15 cellular contexts compared by ENCODE assay signal in genomic region chr2:97741686-97742085, GRCh38. TPM values are rescaled to one million over a fixed set of nuclear protein-coding genes. Genes with fewer than 3 reads are reported as not detected.
DNase-seq lines count a peak whose midpoint lies in the region; ATAC-seq lines count a peak whose summit lies in the region.
"Had no signal": no experiment of that assay in that cellular context is flagged by ENCODE, and none has a peak within 500 bp of the region (broad histone marks: within the 10 kb centered on the region; RNA-seq: fewer than 3 reads in every experiment).

No MANE protein-coding gene starts in this region.

- ATAC-seq in T-cell (replicated peaks in 1 of 4): no peak
- no peak for ATAC-seq in activated naive CD8-positive, alpha-beta T cell treated with anti-CD3 and anti-CD28 coated beads, Interleukin-2, amount 50 U/mL, for 24 hours
- ATAC-seq: left lung had no signal

- no peak for DNase-seq in activated naive CD4-positive, alpha-beta T cell treated with anti-CD3 and anti-CD28 coated beads for 36 hours
- DNase-seq in activated naive CD4-positive, alpha-beta T cell treated with Interleukin-2 at 50 U/mL for 16 hours: no peak
- DNase-seq in T-cell (no peak), posterior vena cava (ENCODE audit: low spot score) (peak; percentile 40), NCI-H2081 (lab: John Stamatoyannopoulos, UW) (no peak), AG08395 (ENCODE audit: low spot score) (no peak)
- no peak for DNase-seq in activated naive CD8-positive, alpha-beta T cell treated with anti-CD3 and anti-CD28 coated beads, Interleukin-2, amount 50 U/mL, for 24 hours
- no peak for DNase-seq in activated CD4-positive, CD25-positive, alpha-beta regulatory T cell (lab: John Stamatoyannopoulos, UW)
- DNase-seq: adrenal gland; Calu3; H7; NCI-H1694 treated with DMSO at 0.1 percent for 48 hours; stimulated activated CD4-positive, alpha-beta T cell treated with anti-CD3 and anti-CD28 coated beads, Interleukin-4, amount 100 ng/mL, for 1 hour had no signal

- no peaks in the 10 kb centered on the region for H3K9me3 Mint-ChIP-seq in activated naive CD4-positive, alpha-beta T cell treated with anti-CD3 and anti-CD28 coated beads for 36 hours
- no peaks in the 10 kb centered on the region for H3K9me3 Mint-ChIP-seq in T-cell
- no peaks in the 10 kb centered on the region for H3K9me3 Mint-ChIP-seq in activated naive CD8-positive, alpha-beta T cell treated with anti-CD3 and anti-CD28 coated beads, Interleukin-2, amount 50 U/mL, for 24 hours

- intact Hi-C loops in activated naive CD4-positive, alpha-beta T cell treated with anti-CD3 and anti-CD28 coated beads for 36 hours (cut with micrococcal nuclease): no loop called here
- intact Hi-C loops in posterior vena cava (cut with DNase I): loop anchor here in 1 of 2 donors (5.0 kb wide), 1 partner anchor 1601 kb away; no protein-coding TSS in a partner anchor

- H3K27me3 Mint-ChIP-seq in activated naive CD4-positive, alpha-beta T cell treated with anti-CD3 and anti-CD28 coated beads for 36 hours (ENCODE audit: low read depth): no peaks in the 10 kb centered on the region
- no peaks in the 10 kb centered on the region for H3K27me3 Mint-ChIP-seq in T-cell
- H3K27me3 Mint-ChIP-seq in activated naive CD8-positive, alpha-beta T cell treated with anti-CD3 and anti-CD28 coated beads, Interleukin-2, amount 50 U/mL, for 24 hours: no peaks in the 10 kb centered on the region

- POLR2A ChIA-PET in T-cell (lab: Charles Lee): interaction anchor here (0.8 to 1.1 kb wide), 2 partner anchors 21 to 24 kb away, joined by 3 to 9 read pairs; no protein-coding TSS in a partner anchor

- no peak overlapping the region for H3K4me3 Mint-ChIP-seq in activated naive CD4-positive, alpha-beta T cell treated with anti-CD3 and anti-CD28 coated beads for 36 hours
- H3K4me3 Mint-ChIP-seq in T-cell: peak overlapping the region in 1 of 3 donors; percentile 60
- no peak overlapping the region for H3K4me3 Mint-ChIP-seq in activated naive CD8-positive, alpha-beta T cell treated with anti-CD3 and anti-CD28 coated beads, Interleukin-2, amount 50 U/mL, for 24 hours

- CTCF ChIA-PET in activated naive CD4-positive, alpha-beta T cell treated with anti-CD3 and anti-CD28 coated beads for 36 hours (lab: Charles Lee): interaction anchor here (0.6 to 4.1 kb wide), 12 partner anchors 9 to 528 kb away, joined by 3 to 34 read pairs (median 6); partner anchors contain the start of gene ZAP70
- CTCF ChIA-PET in T-cell (lab: Charles Lee): interaction anchor here (0.7 to 2.2 kb wide), 5 partner anchors 23 to 114 kb away, joined by 3 to 6 read pairs (median 5); no protein-coding TSS in a partner anchor

- H3K4me1 Mint-ChIP-seq in activated naive CD4-positive, alpha-beta T cell treated with anti-CD3 and anti-CD28 coated beads for 36 hours (ENCODE audit: low read depth): peaks cover 41% of the 10 kb centered on the region
- peaks cover 69 to 71% (median 70%) of the 10 kb centered on the region in 3 donors for H3K4me1 Mint-ChIP-seq in T-cell
- peaks cover 63% of the 10 kb centered on the region for H3K4me1 Mint-ChIP-seq in activated naive CD8-positive, alpha-beta T cell treated with anti-CD3 and anti-CD28 coated beads, Interleukin-2, amount 50 U/mL, for 24 hours

- peaks cover 30% of the 10 kb centered on the region for H3K36me3 Mint-ChIP-seq in activated naive CD4-positive, alpha-beta T cell treated with anti-CD3 and anti-CD28 coated beads for 36 hours (ENCODE audit: low read depth)
- peaks cover 30% of the 10 kb centered on the region for H3K36me3 Mint-ChIP-seq in T-cell
- H3K36me3 Mint-ChIP-seq in activated naive CD8-positive, alpha-beta T cell treated with anti-CD3 and anti-CD28 coated beads, Interleukin-2, amount 50 U/mL, for 24 hours (ENCODE audit: low read depth): peaks cover 50% of the 10 kb centered on the region

- H3K27ac Mint-ChIP-seq in activated naive CD4-positive, alpha-beta T cell treated with anti-CD3 and anti-CD28 coated beads for 36 hours: peak overlapping the region; percentile 16
- H3K27ac Mint-ChIP-seq in T-cell: peak overlapping the region; percentile 94
- H3K27ac Mint-ChIP-seq in activated naive CD8-positive, alpha-beta T cell treated with anti-CD3 and anti-CD28 coated beads, Interleukin-2, amount 50 U/mL, for 24 hours: peak overlapping the region; percentile 85

RNA-seq across cellular contexts. Expression of gene ZAP70, which starts 28.3 kb away (rescaled TPM):
- 100 to 1,000 TPM; 167 TPM for total RNA-seq in activated naive CD4-positive, alpha-beta T cell treated with anti-CD3 and anti-CD28 coated beads for 36 hours
- total RNA-seq in T-cell: 100 to 1,000 TPM; 449 to 534 (median 468) TPM
- 1 to 10 TPM; 2.4 to 2.8 TPM for total RNA-seq in posterior vena cava
- total RNA-seq: Calu3, G401 had no signal

Comparison
In these comparisons a context has a peak if more than half of its experiments do, and no peak if none do; other contexts are left out.
1. H3K27ac Mint-ChIP-seq: peak in every context shown above with its lines; median percentile 94 in T-cell; 85 in activated naive CD8-positive, alpha-beta T cell treated with anti-CD3 and anti-CD28 coated beads, Interleukin-2, amount 50 U/mL, for 24 hours; 16 in activated naive CD4-positive, alpha-beta T cell treated with anti-CD3 and anti-CD28 coated beads for 36 hours.
2. RNA of gene ZAP70, which starts 28.3 kb away (total RNA-seq): 449 to 534 TPM in T-cell and 167 TPM in activated naive CD4-positive, alpha-beta T cell treated with anti-CD3 and anti-CD28 coated beads for 36 hours; 2.4 to 2.8 TPM in posterior vena cava; every median in the first group is over 10 times any median in the second.